1 cellular context compared by ENCODE assay signal in genomic region chr5:141696431-141696830, GRCh38.
TF ChIP-seq lines count a peak whose summit lies in the region.

No MANE protein-coding gene starts in this region.

TF ChIP-seq in IMR-90, 13 proteins besides CTCF, POLR2A, EP300 and RAD21:
- TF ChIP-seq RCOR1 (IDR thresholded peaks at IDR 0.05; ENCODE audit: insufficient replicate concordance, low read length) (no peak), MAZ (IDR thresholded peaks at IDR 0.05; ENCODE audit: borderline replicate concordance, low read depth, low read length) (no peak), NFE2L2 (IDR thresholded peaks at IDR 0.05; ENCODE audit: low read depth, low read length) (no peak), MAFK (IDR thresholded peaks at IDR 0.05; ENCODE audit: low read depth, low read length) (no peak), FOS (IDR thresholded peaks at IDR 0.05; ENCODE audit: low read depth, low read length) (no peak), RFX5 (IDR thresholded peaks at IDR 0.05; ENCODE audit: low read depth, low read length) (no peak)
TF ChIP-seq in IMR-90: peak in this region for 0.
